ENCODE assay signal across 27 cellular contexts in the genomic region with DNA sequence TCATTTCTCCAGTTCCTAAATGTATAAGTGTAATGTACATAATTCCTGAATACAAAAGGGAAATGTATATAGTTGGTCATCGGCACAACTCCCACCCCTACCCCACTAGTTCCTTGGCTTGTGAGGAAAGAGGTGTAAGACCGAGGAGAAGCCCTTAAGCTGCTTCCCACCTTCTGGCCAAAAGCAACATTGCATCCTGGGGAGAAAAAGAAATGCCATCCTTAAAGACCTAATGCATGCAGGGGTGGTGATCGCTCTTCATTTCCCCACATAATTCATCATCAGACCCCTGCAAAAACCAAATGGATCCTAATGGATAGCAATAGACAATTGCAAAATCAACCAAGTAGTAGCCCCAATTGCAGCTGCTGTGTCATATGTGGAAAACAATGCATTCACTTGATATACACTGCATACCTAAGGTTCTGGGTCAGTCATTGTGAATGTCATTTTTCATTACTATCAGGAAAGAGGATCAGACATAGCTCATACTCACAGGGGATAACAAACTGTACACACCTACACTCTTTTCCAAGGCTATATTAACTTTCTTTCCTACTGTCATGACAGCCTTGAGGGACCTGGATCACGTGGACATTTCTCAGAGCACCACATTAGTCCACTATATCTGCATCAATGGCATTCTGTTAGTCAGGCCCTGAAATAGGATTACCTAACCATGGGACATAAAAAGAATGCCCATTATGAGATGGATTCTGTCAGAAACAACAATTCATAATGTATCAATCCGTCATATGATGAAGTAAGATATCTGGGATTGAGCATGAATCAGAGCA. TPM values are rescaled to one million over a fixed set of nuclear protein-coding genes. Genes with fewer than 3 reads are reported as not detected.
A peak's percentile ranks its signal among the peaks of the same experiment; 100 is the strongest.
DNase-seq lines count a peak whose midpoint lies in the region; ATAC-seq, FAIRE-seq and TF ChIP-seq lines count a peak whose summit lies in the region.
"Had no signal": no experiment of that assay in that cellular context is flagged by ENCODE, and none has a peak within 500 bp of the region (broad histone marks: within the 10 kb centered on the region; RNA-seq: fewer than 3 reads in every experiment).

No MANE protein-coding gene starts in this region.

- H3K9ac ChIP-seq in GM12878 (ENCODE audit: control insufficient read depth, insufficient read depth, low read length) = no peak overlapping the region

- H3K9me2 ChIP-seq in GM23338 (ENCODE audit: insufficient read depth) = 0 out of 2 replicates have a peak, but pooled peaks cover 4% of the 10 kb centered on the region

- RAD21 ChIA-PET in GM12878 (lab: Charles Lee; ENCODE audit: unreplicated experiment) = no interaction called here

- H3K4me1 ChIP-seq in GM23338 (ENCODE audit: insufficient read depth) = no peaks in the 10 kb centered on the region
- H3K4me1 ChIP-seq in GM12878 (ENCODE audit: control insufficient read depth, insufficient read depth, low read length) = no peaks in the 10 kb centered on the region
- H3K4me1 ChIP-seq in foreskin keratinocyte = no peaks in the 10 kb centered on the region
- no peaks in the 10 kb centered on the region for H3K4me1 ChIP-seq in body of pancreas
- H3K4me1 ChIP-seq: gastrocnemius medialis had no signal

- 53% methylated on average over 5 of the region's 5 CpGs for WGBS in GM12878 (ENCODE audit: insufficient coverage, insufficient replicate concordance, low lambda C conversion rate, missing lambda C conversion rate)
- WGBS in body of pancreas, 2 donors = 85 to 92% methylated on average over 5 of the region's 5 CpGs

- no peak overlapping the region for H3K27ac Mint-ChIP-seq in GM23338
- H3K27ac Mint-ChIP-seq in immature natural killer cell = no peak overlapping the region
- H3K27ac Mint-ChIP-seq: activated CD4-positive, alpha-beta T cell treated with anti-CD3 and anti-CD28 coated beads, Interleukin-2, amount 10 ng/mL, durations not matched to agents 24 days and 14 days; activated T-helper 1 cell treated with anti-CD3 and anti-CD28 coated beads, Interleukin-12 subunit alpha, Interleukin-12 subunit beta, Interleukin-2, Interleukin-4 antibody, amounts not matched to agents 30 ng/mL and 10 ng/mL and 1 ng/mL, durations not matched to agents 14 hours and 24 hours and 36 hours; CD8-positive, alpha-beta T cell; stimulated activated naive B cell treated with anti-CD40 and anti-IgM and Interleukin-4, amounts not matched to agents 10 μg/mL and 1 μg/mL and 100 μg/mL, for 72 hours had no signal

- FAIRE-seq in GM12878 (lab: Jason Lieb, UNC) = peak; percentile 82
- FAIRE-seq in urothelium cell line (lab: Jason Lieb, UNC) = peak; percentile 5

- ATAC-seq in GM23338 = peak; percentile 56
- no peak; the same call in 2 of the 3 replicates for ATAC-seq in GM12878
- no peak for ATAC-seq in foreskin keratinocyte
- ATAC-seq in body of pancreas = no peak
- ATAC-seq: CD8-positive, alpha-beta T cell; gastrocnemius medialis; stimulated activated naive B cell treated with anti-CD40 and anti-IgM and Interleukin-4, amounts not matched to agents 10 μg/mL and 1 μg/mL and 100 μg/mL, for 72 hours had no signal

- H2AFZ ChIP-seq in GM23338 (no peak overlapping the region), GM12878 (ENCODE audit: control insufficient read depth, low read depth, low read length) (no peak overlapping the region)

- H3K4me2 ChIP-seq in GM23338 (no peak overlapping the region), GM12878 (ENCODE audit: control insufficient read depth, insufficient read depth) (no peak overlapping the region)

- no peak for TF ChIP-seq RAD21 in GM12878 (IDR thresholded peaks at IDR 0.05; ENCODE audit: insufficient read depth, low read depth, low read length)

- BruUV-seq in GM12878 (replicated peaks; lab: Mats Ljungman, UMichigan) = no TSS peak

- H3K79me2 ChIP-seq in GM23338 (replicated peaks; ENCODE audit: insufficient read depth) = no peaks in the 10 kb centered on the region
- no peaks in the 10 kb centered on the region for H3K79me2 ChIP-seq in GM12878 (ENCODE audit: control insufficient read depth, insufficient read depth, low read length)

- SMC1A ChIA-PET in GM12878 (lab: Charles Lee; ENCODE audit: uncharacterized antibody, unreplicated experiment) = interaction anchor here (0.5 kb wide), 1 partner anchor 884 kb away, joined by 5 read pairs; no protein-coding TSS in a partner anchor

- CTCF ChIA-PET in GM12878 (lab: Yijun Ruan, JAX) = no interaction called here

- H4K20me1 ChIP-seq in GM23338 (replicated peaks; ENCODE audit: insufficient read depth) (no peaks in the 10 kb centered on the region), GM12878 (ENCODE audit: control insufficient read depth, insufficient read depth) (no peaks in the 10 kb centered on the region)

- peaks cover 4% of the 10 kb centered on the region; the same call in 1 of the 3 replicates for H3K36me3 Mint-ChIP-seq in GM23338 (ENCODE audit: low read depth)
- no peaks in the 10 kb centered on the region for H3K36me3 Mint-ChIP-seq in immature natural killer cell
- H3K36me3 Mint-ChIP-seq: CD8-positive, alpha-beta T cell had no signal

- H3K27me3 ChIP-seq in GM23338 (ENCODE audit: insufficient read depth) = no peaks in the 10 kb centered on the region
- no peaks in the 10 kb centered on the region for H3K27me3 ChIP-seq in GM12878 (replicated peaks in 1 of 2; ENCODE audit: control insufficient read depth in 2 of 2, insufficient read depth in 2 of 2, low read length in 1 of 2)
- no peaks in the 10 kb centered on the region for H3K27me3 ChIP-seq in foreskin keratinocyte
- no peaks in the 10 kb centered on the region for H3K27me3 ChIP-seq in body of pancreas
- H3K27me3 ChIP-seq: gastrocnemius medialis had no signal

- TF ChIP-seq POLR2A in GM12878 (IDR thresholded peaks at IDR 0.05; ENCODE audit: low read depth, low read length) = no peak
- TF ChIP-seq POLR2A in body of pancreas (IDR thresholded peaks at IDR 0.05) = no peak

- H3K9me3 Mint-ChIP-seq in GM23338 = peaks cover 4% of the 10 kb centered on the region; the same call in 1 of the 3 replicates
- H3K9me3 Mint-ChIP-seq in immature natural killer cell = no peaks in the 10 kb centered on the region
- H3K9me3 Mint-ChIP-seq: activated T-helper 1 cell treated with anti-CD3 and anti-CD28 coated beads, Interleukin-12 subunit alpha, Interleukin-12 subunit beta, Interleukin-2, Interleukin-4 antibody, amounts not matched to agents 30 ng/mL and 10 ng/mL and 1 ng/mL, durations not matched to agents 14 hours and 24 hours and 36 hours; CD8-positive, alpha-beta T cell had no signal

- TF ChIP-seq EP300 in GM12878 (IDR thresholded peaks at IDR 0.05; ENCODE audit: borderline replicate concordance in 1 of 2, control insufficient read depth in 1 of 2, low read depth in 2 of 2, low read length in 2 of 2) = no peak

- H3K27ac ChIP-seq in GM23338 (ENCODE audit: low read depth) (no peak overlapping the region), GM12878 (ENCODE audit: control insufficient read depth, insufficient read depth) (no peak overlapping the region), foreskin keratinocyte (no peak overlapping the region), body of pancreas (no peak overlapping the region)
- H3K27ac ChIP-seq: dorsolateral prefrontal cortex, epithelial cell of prostate, gastrocnemius medialis, thoracic aorta had no signal

- H3K36me3 ChIP-seq in GM23338 (ENCODE audit: insufficient read depth) (no peaks in the 10 kb centered on the region), GM12878 (ENCODE audit: control insufficient read depth in 2 of 2, insufficient read depth in 2 of 2, low read length in 1 of 2) (no peaks in the 10 kb centered on the region), body of pancreas (replicated peaks in 1 of 2; ENCODE audit: insufficient read depth in 1 of 2, low read depth in 2 of 2) (no peaks in the 10 kb centered on the region)
- H3K36me3 ChIP-seq: gastrocnemius medialis, thoracic aorta had no signal

- in situ Hi-C loops in GM12878 (cut with MboI) = no loop called here

- intact Hi-C loops in GM12878 (cut with micrococcal nuclease; ENCODE audit: unreplicated experiment) (no loop called here), body of pancreas (cut with DNase I) (no loop called here)

- no peaks in the 10 kb centered on the region for H3F3A ChIP-seq in GM23338 (replicated peaks; ENCODE audit: low read depth)

- H3K9me3 ChIP-seq in GM12878 (replicated peaks; ENCODE audit: control insufficient read depth, insufficient read depth, low read length) = no peaks in the 10 kb centered on the region
- no peaks in the 10 kb centered on the region for H3K9me3 ChIP-seq in body of pancreas
- H3K9me3 ChIP-seq: gastrocnemius medialis, thoracic aorta had no signal

- H3K4me1 Mint-ChIP-seq in GM23338 (peaks cover 13% of the 10 kb centered on the region; the same call in 2 of the 3 replicates), immature natural killer cell (no peaks in the 10 kb centered on the region)
- H3K4me1 Mint-ChIP-seq: activated CD4-positive, alpha-beta T cell treated with anti-CD3 and anti-CD28 coated beads, Interleukin-2, amount 10 ng/mL, durations not matched to agents 24 days and 14 days; stimulated activated naive B cell treated with anti-CD40 and anti-IgM and Interleukin-4, amounts not matched to agents 10 μg/mL and 1 μg/mL and 100 μg/mL, for 72 hours had no signal

- H3K4me3 ChIP-seq in GM23338 (no peak overlapping the region), GM12878 (no peak overlapping the region), body of pancreas (no peak overlapping the region)
- H3K4me3 ChIP-seq: dorsolateral prefrontal cortex, gastrocnemius medialis, thoracic aorta had no signal

- DNase-seq in GM23338 (ENCODE audit: low spot score) = peak; percentile 45
- no peak for DNase-seq in GM12878 (ENCODE audit: low read depth, low spot score)
- DNase-seq in foreskin keratinocyte = no peak
- no peak for DNase-seq in urothelium cell line (ENCODE audit: low spot score)
- no peak for DNase-seq in NCI-H2029 (lab: John Stamatoyannopoulos, UW)
- DNase-seq in immature natural killer cell = no peak
- DNase-seq in body of pancreas = no peak
- DNase-seq: activated CD4-positive, alpha-beta T cell treated with anti-CD3 and anti-CD28 coated beads, Interleukin-2, amount 10 ng/mL, durations not matched to agents 24 days and 14 days; activated naive CD4-positive, alpha-beta T cell treated with anti-CD3 and anti-CD28 coated beads, Interleukin-2, amount 50 U/mL, for 16 hours; anterior cingulate cortex; CD8-positive, alpha-beta T cell; central memory CD4-positive, alpha-beta T cell; dorsolateral prefrontal cortex; gastrocnemius medialis; GDM1; Karpas-422; kidney glomerular epithelial cell; mammary epithelial cell; NCI-H187 treated with DMSO at 0.1 percent for 48 hours; NCI-H2227 treated with DMSO at 0.1 percent for 48 hours; NCI-H748 treated with DMSO at 0.1 percent for 48 hours; SHP77 treated with DMSO at 0.1 percent for 48 hours; stimulated activated CD4-positive, alpha-beta T cell treated with anti-CD3 and anti-CD28 coated beads, Interleukin-2, amount 100 ng/mL, for 48 hours; stimulated activated naive B cell treated with anti-CD40 and anti-IgM and Interleukin-4, amounts not matched to agents 10 μg/mL and 1 μg/mL and 100 μg/mL, for 72 hours had no signal

- H3K4me3 Mint-ChIP-seq in GM23338 (no peak overlapping the region), immature natural killer cell (no peak overlapping the region)
- H3K4me3 Mint-ChIP-seq: activated CD4-positive, alpha-beta T cell treated with anti-CD3 and anti-CD28 coated beads, Interleukin-2, amount 10 ng/mL, durations not matched to agents 24 days and 14 days; activated T-helper 1 cell treated with anti-CD3 and anti-CD28 coated beads, Interleukin-12 subunit alpha, Interleukin-12 subunit beta, Interleukin-2, Interleukin-4 antibody, amounts not matched to agents 30 ng/mL and 10 ng/mL and 1 ng/mL, durations not matched to agents 14 hours and 24 hours and 36 hours; CD8-positive, alpha-beta T cell; stimulated activated naive B cell treated with anti-CD40 and anti-IgM and Interleukin-4, amounts not matched to agents 10 μg/mL and 1 μg/mL and 100 μg/mL, for 72 hours had no signal

- POLR2A ChIA-PET in GM12878 (lab: Charles Lee) = no interaction called here

- H3K27me3 Mint-ChIP-seq in GM23338 (ENCODE audit: insufficient read depth, low read depth, poor library complexity) (peaks cover 2% of the 10 kb centered on the region), immature natural killer cell (ENCODE audit: low read depth in 3 of 3) (peaks cover 3 to 4% (median 4%) of the 10 kb centered on the region in 3 donors)

- TF ChIP-seq CTCF in GM23338 (conservative IDR thresholded peaks at IDR 0.05; ENCODE audit: low read depth in 2 of 2) (peak; percentile 31 to 51), GM12878 (IDR thresholded peaks at IDR 0.05 in 2 of 3, conservative IDR thresholded peaks at IDR 0.05 in 1 of 3; ENCODE audit: control insufficient read depth in 2 of 3, extremely low read depth in 1 of 3, insufficient read depth in 1 of 3, low read depth in 3 of 3, low read length in 3 of 3) (no peak; a peak in 1 of 6 replicates), foreskin keratinocyte (conservative IDR thresholded peaks at IDR 0.05) (peak; percentile 6), body of pancreas (IDR thresholded peaks at IDR 0.05) (no peak)

RNA-seq across cellular contexts. Expression of a gene that starts 31.7 kb away (rescaled TPM):
- 31.7 and 38.6 TPM in 2 replicates for total RNA-seq in GM23338 (2014; rRNA removed; shearing (Covaris generic))
- 13.9 and 19.4 TPM in 2 replicates for polyA plus RNA-seq in GM23338 (2016; fragmentation: Nextera tagmentation; extraction: Ambion mirVana)
- 44.7 and 47.7 TPM in 2 replicates for total RNA-seq in GM12878 (2013; cell fraction: nucleolus; rRNA removed)
- 13.1 and 13.7 TPM in 2 replicates for total RNA-seq in GM12878 (2014; rRNA removed)
- total RNA-seq in GM12878 (2014; rRNA removed; fragmentation: Illumina TruSeq; extraction: Trizol) = 8.1 and 9.3 TPM in 2 replicates
- 14.0 and 15.5 TPM in 2 replicates for total RNA-seq in GM12878 (2021)
- 4.2 TPM for polyA plus RNA-seq in GM12878 (2011; ENCODE audit: low read depth)
- polyA plus RNA-seq in GM12878 (2011; rRNA removed) = 16.5 and 19.2 TPM in 2 replicates
- polyA plus RNA-seq in GM12878 (2011; cell fraction: cytosol; rRNA removed) = 8.7 and 10.0 TPM in 2 replicates
- 21.7 and 24.2 TPM in 2 replicates for polyA plus RNA-seq in GM12878 (2011; cell fraction: nucleus; rRNA removed)
- 7.3 and 8.8 TPM in 2 replicates for polyA plus RNA-seq in GM12878 (2012)
- polyA plus RNA-seq in GM12878 (2014; fragmentation: Illumina TruSeq; extraction: Trizol) = 11.9 and 18.9 TPM in 2 replicates
- 10 to 100 TPM in 1 of 2 experiments, 1 to 10 TPM in 1; 8.8 to 10.0 TPM for polyA plus RNA-seq in GM12878 (2014; fragmentation: Nextera tagmentation; extraction: Ambion mirVana)
- polyA plus RNA-seq in GM12878 (2014; rRNA removed) = 12.6 TPM in 2 replicates
- 10 to 100 TPM; 13.8 to 15.8 TPM for polyA plus RNA-seq in GM12878 (2016; fragmentation: Nextera tagmentation; extraction: Ambion mirVana)
- polyA minus RNA-seq in GM12878 (2011; rRNA and poly(A)+ RNA removed) = 44.3 and 52.4 TPM in 2 replicates
- polyA minus RNA-seq in GM12878 (2011; cell fraction: cytosol; rRNA and poly(A)+ RNA removed) = 10.4 and 11.6 TPM in 2 replicates
- polyA minus RNA-seq in GM12878 (2011; cell fraction: nucleus; rRNA and poly(A)+ RNA removed) = 33.5 and 40.8 TPM in 2 replicates
- 14.9 and 16.3 TPM in 2 replicates for total RNA-seq in foreskin keratinocyte
- polyA plus RNA-seq in foreskin keratinocyte = 5.4 and 6.2 TPM in 2 replicates
- 1 to 10 TPM; 1.7 to 6.4 (median 5.4) TPM for polyA plus RNA-seq in immature natural killer cell
- total RNA-seq in body of pancreas = 10 to 100 TPM; 14.0 to 14.2 TPM

Comparison
In these comparisons a context has a peak if more than half of its experiments do, and no peak if none do; other contexts are left out.
1. CTCF ChIP-seq: peak in GM23338 (2 of 2) and foreskin keratinocyte (single experiment); none in GM12878 (0 of 3) and body of pancreas (0 of 7).